9 cellular contexts compared by ENCODE assay signal in genomic region chr12:40691913-40692616, GRCh38. TPM values are rescaled to one million over a fixed set of nuclear protein-coding genes. Genes with fewer than 3 reads are reported as not detected.
DNase-seq lines count a peak whose midpoint lies in the region; ATAC-seq and TF ChIP-seq lines count a peak whose summit lies in the region.
"Had no signal": no experiment of that assay in that cellular context is flagged by ENCODE, and none has a peak within 500 bp of the region (broad histone marks: within the 10 kb centered on the region; RNA-seq: fewer than 3 reads in every experiment).

Gene CNTN1 (plus strand): TSS chr12:40692439.

- no peak for TF ChIP-seq CTCF in kidney epithelial cell (IDR thresholded peaks at IDR 0.05; ENCODE audit: insufficient read depth, low read length, poor library complexity, severe bottlenecking)

- H3K36me3 ChIP-seq in kidney epithelial cell (ENCODE audit: control insufficient read depth, insufficient read depth, low read length) = no peaks in the 10 kb centered on the region
- H3K36me3 ChIP-seq in stomach smooth muscle (ENCODE audit: control insufficient read depth in 2 of 2, insufficient read depth in 2 of 2, low read length in 2 of 2) = no peaks in the 10 kb centered on the region

- H3K9me3 ChIP-seq in stomach smooth muscle (ENCODE audit: control insufficient read depth in 2 of 2, low read length in 2 of 2) = no peaks in the 10 kb centered on the region

- H3K4me3 ChIP-seq in kidney epithelial cell (ENCODE audit: low read depth, low read length) = peak within 1 kb of the TSS; percentile 56
- peak within 1 kb of the TSS; percentile 80 to 84 for H3K4me3 ChIP-seq in stomach smooth muscle (ENCODE audit: low read length in 2 of 2)

- peak; percentile 59 for DNase-seq in AG08396 (ENCODE audit: low spot score)
- DNase-seq in NCI-H2081 treated with DMSO at 0.1 percent for 48 hours (lab: John Stamatoyannopoulos, UW) = peak; percentile 76
- no peak for DNase-seq in kidney epithelial cell (ENCODE audit: low read depth)
- DNase-seq in stimulated activated CD4-positive, alpha-beta T cell treated with anti-CD3 and anti-CD28 coated beads, Interleukin-1b, Interleukin-23, amount 100 ng/mL, for 48 hours = no peak
- DNase-seq in activated CD4-positive, CD25-positive, alpha-beta regulatory T cell (lab: John Stamatoyannopoulos, UW) = no peak
- DNase-seq: DND-41 had no signal

- H3K27me3 ChIP-seq in kidney epithelial cell (ENCODE audit: control insufficient read depth, insufficient read depth, low read length) (peaks cover 16% of the 10 kb centered on the region), stomach smooth muscle (ENCODE audit: control insufficient read depth in 1 of 2, insufficient read depth in 2 of 2, low read length in 2 of 2) (peaks cover 10 to 23% of the 10 kb centered on the region in 2 donors)

- peaks cover 3% of the 10 kb centered on the region for H3K4me1 ChIP-seq in stomach smooth muscle (ENCODE audit: control insufficient read depth, insufficient read depth, low read length)

- H3K27ac ChIP-seq in cingulate gyrus (ENCODE audit: low read depth, low read length) (peak within 1 kb of the TSS; percentile 81), stomach smooth muscle (ENCODE audit: low read length) (no peak within 1 kb of the TSS)

- peak; percentile 74 for ATAC-seq in GM21390 (IDR thresholded peaks at IDR 0.05; ENCODE audit: unreplicated experiment)

- peak within 1 kb of the TSS; percentile 38 to 58 for H3K9ac ChIP-seq in stomach smooth muscle (ENCODE audit: low read length in 2 of 2)

RNA-seq across cellular contexts. Expression of gene CNTN1, which starts in this region (rescaled TPM):
- total RNA-seq in kidney epithelial cell = 0.27 and 1.5 TPM in 2 replicates

Comparison
In these comparisons a context has a peak if more than half of its experiments do, and no peak if none do; other contexts are left out.
1. DNase-seq: peak in AG08396 (single experiment) and NCI-H2081 treated with DMSO at 0.1 percent for 48 hours (single experiment); none in kidney epithelial cell (single experiment), stimulated activated CD4-positive, alpha-beta T cell treated with anti-CD3 and anti-CD28 coated beads, Interleukin-1b, Interleukin-23, amount 100 ng/mL, for 48 hours (single experiment) and activated CD4-positive, CD25-positive, alpha-beta regulatory T cell (0 of 4).